23 cellular contexts compared by ENCODE assay signal in genomic region chr3:137066092-137066491, GRCh38.
"Had no signal": no experiment of that assay in that cellular context is flagged by ENCODE, and none has a peak within 500 bp of the region (broad histone marks: within the 10 kb centered on the region; RNA-seq: fewer than 3 reads in every experiment).

No MANE protein-coding gene starts in this region.

- H3K9me3 Mint-ChIP-seq: natural killer cell treated with Interleukin-12 subunit alpha and Interleukin-12 subunit beta and Interleukin-15 and Interleukin-18, amount 100 ng/mL, for 72 hours; stimulated activated naive CD8-positive, alpha-beta T cell treated with anti-CD3 and anti-CD28 coated beads, Interleukin-15, amount 100 ng/mL, for 72 hours had no signal

- DNase-seq: dermis blood vessel endothelial cell; kidney; left cardiac atrium; left ventricle myocardium inferior; lower lobe of right lung; mesenchymal stem cell; midbrain; nucleus accumbens; pancreas; right cardiac atrium; small intestine; stimulated activated CD4-positive, alpha-beta T cell treated with anti-CD3 and anti-CD28 coated beads, Interleukin-12 subunit alpha, Interleukin-12 subunit beta, amount 100 ng/mL, for 4 hours; stimulated activated naive CD8-positive, alpha-beta T cell treated with anti-CD3 and anti-CD28 coated beads, Interleukin-15, amount 100 ng/mL, for 72 hours; upper lobe of right lung had no signal

- H3K4me1 ChIP-seq: foreskin keratinocyte, left ventricle myocardium inferior, lower lobe of right lung, pancreas, tibial nerve, upper lobe of right lung, vagina had no signal

- H3K36me3 ChIP-seq: left ventricle myocardium inferior, lower lobe of right lung, neural progenitor cell, pancreas, tibial nerve, upper lobe of right lung, vagina had no signal

- FAIRE-seq: colon, endometrium, kidney, pancreas, small intestine had no signal

- H3K4me3 ChIP-seq: left ventricle myocardium inferior, lower lobe of right lung, neural progenitor cell, pancreas, testis, tibial nerve, upper lobe of right lung, vagina had no signal

- H3K27me3 Mint-ChIP-seq: progenitor cell of endocrine pancreas had no signal

- H3K9ac ChIP-seq: neural progenitor cell had no signal

- H3K27ac ChIP-seq: foreskin keratinocyte, left ventricle myocardium inferior, lower lobe of right lung, neural progenitor cell, pancreas, testis, tibial nerve, upper lobe of right lung, vagina had no signal

- H3K27me3 ChIP-seq: foreskin keratinocyte, neural progenitor cell, pancreas, testis, tibial nerve, upper lobe of right lung, vagina had no signal

- H3K9me3 ChIP-seq: left ventricle myocardium inferior, lower lobe of right lung, pancreas, testis, tibial nerve, upper lobe of right lung, vagina had no signal

- H3K27ac Mint-ChIP-seq: natural killer cell treated with Interleukin-12 subunit alpha and Interleukin-12 subunit beta and Interleukin-15 and Interleukin-18, amount 100 ng/mL, for 72 hours; neural progenitor cell; progenitor cell of endocrine pancreas had no signal

- ATAC-seq: left cardiac atrium; right cardiac atrium; stimulated activated naive CD8-positive, alpha-beta T cell treated with anti-CD3 and anti-CD28 coated beads, Interleukin-15, amount 100 ng/mL, for 72 hours had no signal

- H3K4me1 Mint-ChIP-seq: neural progenitor cell had no signal

- H3K36me3 Mint-ChIP-seq: natural killer cell treated with Interleukin-12 subunit alpha and Interleukin-12 subunit beta and Interleukin-15 and Interleukin-18, amount 100 ng/mL, for 72 hours; neural progenitor cell had no signal

- H3K4me3 Mint-ChIP-seq: natural killer cell treated with Interleukin-12 subunit alpha and Interleukin-12 subunit beta and Interleukin-15 and Interleukin-18, amount 100 ng/mL, for 72 hours; neural progenitor cell; stimulated activated naive CD8-positive, alpha-beta T cell treated with anti-CD3 and anti-CD28 coated beads, Interleukin-15, amount 100 ng/mL, for 72 hours had no signal
